Comparison of ENCODE assay signal across 21 cellular contexts in genomic region chr2:85716346-85716880, GRCh38. TPM values are rescaled to one million over a fixed set of nuclear protein-coding genes. Genes with fewer than 3 reads are reported as not detected.
DNase-seq lines count a peak whose midpoint lies in the region; ATAC-seq and TF ChIP-seq lines count a peak whose summit lies in the region.
"Had no signal": no experiment of that assay in that cellular context is flagged by ENCODE, and none has a peak within 500 bp of the region (broad histone marks: within the 10 kb centered on the region; RNA-seq: fewer than 3 reads in every experiment).

No MANE protein-coding gene starts in this region.

- H4K8ac ChIP-seq in neuronal stem cell (ENCODE audit: low read depth, low read length): no peak overlapping the region

- intact Hi-C loops in cardiac septum (cut with DNase I) (no loop called here), natural killer cell (cut with micrococcal nuclease) (no loop called here)
- intact Hi-C loops in dendritic cell treated with granulocyte-macrophage colony-stimulating factor and Interleukin-4, amounts not matched to agents 40 ng/mL and 50 ng/mL, for 4 days (cut with micrococcal nuclease): loop anchor here (5.0 kb wide), 1 partner anchor 39 kb away; no protein-coding TSS in a partner anchor

- H2BK120ac ChIP-seq in neuronal stem cell (ENCODE audit: low read depth, low read length): no peak overlapping the region

- no peak overlapping the region for H3K4me2 ChIP-seq in neuronal stem cell (ENCODE audit: insufficient read depth, low read length, poor library complexity, severe bottlenecking)
- H3K4me2 ChIP-seq: BLaER1 treated with 17β-estradiol and CSF1 and Interleukin-3, amounts not matched to agents 10 nM and 100 nM had no signal

- peak overlapping the region; percentile 33 for H3K18ac ChIP-seq in neuronal stem cell (ENCODE audit: low read length)

- no peak overlapping the region for H2AK5ac ChIP-seq in neuronal stem cell (ENCODE audit: low read depth, low read length)

- H3K36me3 ChIP-seq in cardiac muscle cell (no peaks in the 10 kb centered on the region), neuronal stem cell (replicated peaks in 1 of 2; ENCODE audit: control insufficient read depth in 2 of 2, insufficient read depth in 2 of 2, low read length in 2 of 2) (no peaks in the 10 kb centered on the region)
- H3K36me3 ChIP-seq: BLaER1 treated with 17β-estradiol and CSF1 and Interleukin-3, amounts not matched to agents 10 nM and 100 nM; SJSA1 had no signal

- no peak overlapping the region for H3K23ac ChIP-seq in neuronal stem cell (ENCODE audit: low read depth, low read length, poor library complexity)

- TF ChIP-seq CTCF in cardiac muscle cell (IDR thresholded peaks at IDR 0.05; ENCODE audit: low read depth, low read length) (no peak), natural killer cell (IDR thresholded peaks at IDR 0.05) (no peak)

- no peak overlapping the region for H2BK15ac ChIP-seq in neuronal stem cell (ENCODE audit: low read length)

- H3K4me1 ChIP-seq in cardiac muscle cell (ENCODE audit: low read depth) (peaks cover 11% of the 10 kb centered on the region), neuronal stem cell (ENCODE audit: control insufficient read depth in 2 of 2, insufficient read depth in 1 of 2, low read depth in 1 of 2, low read length in 2 of 2) (peaks cover 0 to 12% of the 10 kb centered on the region in 2 donors)
- H3K4me1 ChIP-seq: Caco-2 had no signal

- no peak overlapping the region for H2BK5ac ChIP-seq in neuronal stem cell (ENCODE audit: low read length)

- peaks cover 72% of the 10 kb centered on the region for H3K4me1 Mint-ChIP-seq in dendritic cell treated with granulocyte-macrophage colony-stimulating factor and Interleukin-4, amounts not matched to agents 40 ng/mL and 50 ng/mL, for 4 days (ENCODE audit: low read depth)
- peaks cover 0 to 6% of the 10 kb centered on the region in 2 donors for H3K4me1 Mint-ChIP-seq in natural killer cell

- no peak overlapping the region for H3K4me3 ChIP-seq in cardiac muscle cell
- no peak overlapping the region for H3K4me3 ChIP-seq in neuronal stem cell (ENCODE audit: low read length in 2 of 2)
- H3K4me3 ChIP-seq: BLaER1 treated with 17β-estradiol and CSF1 and Interleukin-3, amounts not matched to agents 10 nM and 100 nM; SJSA1 had no signal

- H2BK12ac ChIP-seq in neuronal stem cell (ENCODE audit: low read length): no peak overlapping the region

- no peak overlapping the region for H4K91ac ChIP-seq in neuronal stem cell (ENCODE audit: low read depth, low read length, poor library complexity)

- no peaks in the 10 kb centered on the region for H3K36me3 Mint-ChIP-seq in dendritic cell treated with granulocyte-macrophage colony-stimulating factor and Interleukin-4, amounts not matched to agents 40 ng/mL and 50 ng/mL, for 4 days (ENCODE audit: low read depth)
- no peaks in the 10 kb centered on the region for H3K36me3 Mint-ChIP-seq in natural killer cell
- H3K36me3 Mint-ChIP-seq: CD8-positive, alpha-beta T cell had no signal

- H3K27ac ChIP-seq in cardiac muscle cell: peak overlapping the region; percentile 20
- H3K27ac ChIP-seq in neuronal stem cell (replicated peaks; ENCODE audit: low read length): no peak overlapping the region
- H3K27ac ChIP-seq: BLaER1 treated with 17β-estradiol and CSF1 and Interleukin-3, amounts not matched to agents 10 nM and 100 nM; SJSA1 had no signal

- H3K14ac ChIP-seq in neuronal stem cell (ENCODE audit: low read length): no peak overlapping the region

- H2AFZ ChIP-seq in neuronal stem cell (ENCODE audit: low read length): no peak overlapping the region

- H3K27me3 ChIP-seq in cardiac muscle cell (no peaks in the 10 kb centered on the region), neuronal stem cell (ENCODE audit: control insufficient read depth in 3 of 3, insufficient read depth in 3 of 3, low read depth in 1 of 3, low read length in 3 of 3) (peaks cover 0 to 13% (median 0%) of the 10 kb centered on the region in 3 experiments)
- H3K27me3 ChIP-seq: BLaER1 treated with 17β-estradiol and CSF1 and Interleukin-3, amounts not matched to agents 10 nM and 100 nM; SJSA1 had no signal

- H3K9me3 ChIP-seq in cardiac muscle cell (ENCODE audit: low read depth): no peaks in the 10 kb centered on the region
- H3K9me3 ChIP-seq in neuronal stem cell (replicated peaks in 1 of 2; ENCODE audit: control insufficient read depth in 2 of 2, insufficient read depth in 1 of 2, low read depth in 1 of 2, low read length in 2 of 2): peaks cover 0 to 4% of the 10 kb centered on the region in 2 donors
- H3K9me3 ChIP-seq: Caco-2 had no signal

- peak in 1 of 2 donors; percentile 50 for DNase-seq in cardiac muscle cell (ENCODE audit: low read depth in 1 of 2, low spot score in 1 of 2)
- DNase-seq in cardiac septum (ENCODE audit: low spot score): no peak
- DNase-seq in neuronal stem cell (ENCODE audit: low spot score): no peak
- no peak for DNase-seq in Ammon's horn (ENCODE audit: low spot score)
- no peak for DNase-seq in natural killer cell
- DNase-seq: 8988T; Caco-2; CD8-positive, alpha-beta T cell; Karpas-422; NCI-H1417; NCI-H1694; NCI-H2029 treated with DMSO at 0.1 percent for 48 hours; NCI-H446 treated with DMSO at 0.1 percent for 48 hours; NCI-H526 treated with DMSO at 0.1 percent for 48 hours; Right ventricle myocardium superior; RPMI8226 had no signal

- H3K4me3 Mint-ChIP-seq in dendritic cell treated with granulocyte-macrophage colony-stimulating factor and Interleukin-4, amounts not matched to agents 40 ng/mL and 50 ng/mL, for 4 days: no peak overlapping the region
- H3K4me3 Mint-ChIP-seq in natural killer cell: no peak overlapping the region
- H3K4me3 Mint-ChIP-seq: CD8-positive, alpha-beta T cell had no signal

- ATAC-seq in GM21619 (IDR thresholded peaks at IDR 0.05; ENCODE audit: unreplicated experiment) (no peak), natural killer cell (no peak)
- ATAC-seq: CD8-positive, alpha-beta T cell had no signal

- no CpG with 5 or more reads among the region's 13 CpGs for WGBS in neuronal stem cell (ENCODE audit: extremely low coverage in 2 of 2, insufficient read length in 2 of 2, insufficient replicate concordance in 1 of 2), 2 donors

- peaks cover 3% of the 10 kb centered on the region for H3K27me3 Mint-ChIP-seq in dendritic cell treated with granulocyte-macrophage colony-stimulating factor and Interleukin-4, amounts not matched to agents 40 ng/mL and 50 ng/mL, for 4 days
- no peaks in the 10 kb centered on the region for H3K27me3 Mint-ChIP-seq in natural killer cell (ENCODE audit: low read depth in 2 of 2)

- no peaks in the 10 kb centered on the region for H3K9me3 Mint-ChIP-seq in dendritic cell treated with granulocyte-macrophage colony-stimulating factor and Interleukin-4, amounts not matched to agents 40 ng/mL and 50 ng/mL, for 4 days
- no peaks in the 10 kb centered on the region for H3K9me3 Mint-ChIP-seq in natural killer cell

- H3K4ac ChIP-seq in neuronal stem cell (ENCODE audit: low read length): no peak overlapping the region

- peak overlapping the region; percentile 26 for H3K27ac Mint-ChIP-seq in dendritic cell treated with granulocyte-macrophage colony-stimulating factor and Interleukin-4, amounts not matched to agents 40 ng/mL and 50 ng/mL, for 4 days
- H3K27ac Mint-ChIP-seq in natural killer cell: no peak overlapping the region
- H3K27ac Mint-ChIP-seq: CD8-positive, alpha-beta T cell had no signal

- no peaks in the 10 kb centered on the region for H3K79me1 ChIP-seq in neuronal stem cell (ENCODE audit: low read depth, low read length)

- H3K9ac ChIP-seq in neuronal stem cell (ENCODE audit: low read depth, low read length, poor library complexity): no peak overlapping the region
- H3K9ac ChIP-seq: BLaER1 treated with 17β-estradiol and CSF1 and Interleukin-3, amounts not matched to agents 10 nM and 100 nM had no signal

RNA-seq across cellular contexts. Expression of gene GNLY, which starts 22.3 kb away (rescaled TPM):
- not detected in 2 replicates for total RNA-seq in cardiac muscle cell
- polyA plus RNA-seq in cardiac muscle cell: not detected in 2 replicates
- total RNA-seq in cardiac septum: 2.3 TPM
- polyA plus RNA-seq in neuronal stem cell (2013, experiment 1 of 2): 0.24 TPM
- polyA plus RNA-seq in neuronal stem cell (2013, experiment 2 of 2): 0.06 TPM
- 1,000 to 10,000 TPM; 4,938 to 8,199 (median 6,542) TPM for total RNA-seq in natural killer cell
- total RNA-seq: Caco-2, H4, SJSA1 had no signal

RNA-seq across cellular contexts. Expression of gene ATOH8, which starts 37.4 kb away (rescaled TPM):
- total RNA-seq in cardiac muscle cell (10.6 and 12.6 TPM in 2 replicates), cardiac septum (21.0 TPM), natural killer cell (under 1 TPM in 1 of 3 donors, not detected in 2; 0.23 TPM)
- 4.8 and 6.3 TPM in 2 replicates for polyA plus RNA-seq in cardiac muscle cell
- polyA plus RNA-seq in neuronal stem cell (2013, experiment 1 of 2): 1.8 TPM
- polyA plus RNA-seq in neuronal stem cell (2013, experiment 2 of 2): 1.6 TPM
- total RNA-seq: Caco-2 had no signal

RNA-seq across cellular contexts. Expression of gene SFTPB, which starts 48.4 kb away (rescaled TPM):
- total RNA-seq in cardiac muscle cell: not detected in 2 replicates
- not detected in 2 replicates for polyA plus RNA-seq in cardiac muscle cell
- total RNA-seq in cardiac septum: not detected
- polyA plus RNA-seq in neuronal stem cell (2013, experiment 1 of 2): not detected
- polyA plus RNA-seq in neuronal stem cell (2013, experiment 2 of 2): not detected
- total RNA-seq in natural killer cell: not detected
- total RNA-seq: Caco-2; CD8-positive, alpha-beta T cell; H4; SJSA1 had no signal

Comparison
In these comparisons a context has a peak if more than half of its experiments do, and no peak if none do; other contexts are left out.
1. RNA of gene GNLY, which starts 22.3 kb away (total RNA-seq): 4,938 to 8,199 TPM in natural killer cell; 2.3 TPM in cardiac septum (single experiment) and not detected in cardiac muscle cell; every median in the first group is over 1,000 times any median in the second.